15 cellular contexts compared by ENCODE assay signal in the genomic region with DNA sequence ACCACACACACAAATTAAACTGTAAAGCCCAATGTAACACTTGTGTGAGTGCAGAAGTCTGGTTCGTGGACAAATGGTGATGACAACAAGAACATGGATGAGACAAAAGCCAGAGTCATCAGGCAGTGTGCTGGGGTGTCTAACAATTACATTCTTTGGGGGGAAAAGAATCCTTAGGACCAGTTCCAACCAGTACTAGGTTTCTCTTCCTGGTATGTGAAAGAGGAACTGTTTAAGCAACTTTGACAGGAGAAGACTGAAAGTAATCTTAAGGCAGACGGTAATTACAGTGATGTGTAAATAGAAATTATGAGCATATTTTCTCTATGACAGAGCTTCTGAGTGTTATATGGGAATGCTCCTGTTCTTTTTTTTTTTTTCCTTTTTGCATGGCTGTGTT.
DNase-seq lines count a peak whose midpoint lies in the region; ATAC-seq, FAIRE-seq and TF ChIP-seq lines count a peak whose summit lies in the region.
"Had no signal": no experiment of that assay in that cellular context is flagged by ENCODE, and none has a peak within 500 bp of the region (broad histone marks: within the 10 kb centered on the region; RNA-seq: fewer than 3 reads in every experiment).

No MANE protein-coding gene starts in this region.

- H3K27ac Mint-ChIP-seq in activated naive CD8-positive, alpha-beta T cell treated with anti-CD3 and anti-CD28 coated beads, Interleukin-2, amount 50 U/mL, for 24 hours, result no peak overlapping the region
- H3K27ac Mint-ChIP-seq: activated CD4-positive, alpha-beta T cell treated with anti-CD3 and anti-CD28 coated beads, Interleukin-2, amount 10 ng/mL, durations not matched to agents 24 days and 14 days had no signal

- H3K9me3 Mint-ChIP-seq in activated naive CD8-positive, alpha-beta T cell treated with anti-CD3 and anti-CD28 coated beads, Interleukin-2, amount 50 U/mL, for 24 hours, result no peaks in the 10 kb centered on the region
- H3K9me3 Mint-ChIP-seq: activated CD4-positive, alpha-beta T cell treated with anti-CD3 and anti-CD28 coated beads, Interleukin-2, amount 10 ng/mL, durations not matched to agents 24 days and 14 days had no signal

- no peak overlapping the region for H3K4me3 ChIP-seq in pancreas
- H3K4me3 ChIP-seq: body of pancreas, HAP-1 had no signal

- no peaks in the 10 kb centered on the region for H3K9me3 ChIP-seq in pancreas
- H3K9me3 ChIP-seq: body of pancreas, HAP-1 had no signal

- H3K27me3 Mint-ChIP-seq in activated naive CD8-positive, alpha-beta T cell treated with anti-CD3 and anti-CD28 coated beads, Interleukin-2, amount 50 U/mL, for 24 hours, result no peaks in the 10 kb centered on the region
- H3K27me3 Mint-ChIP-seq: activated CD4-positive, alpha-beta T cell treated with anti-CD3 and anti-CD28 coated beads, Interleukin-2, amount 10 ng/mL, durations not matched to agents 24 days and 14 days had no signal

- H3K36me3 ChIP-seq in pancreas, result no peaks in the 10 kb centered on the region
- H3K36me3 ChIP-seq: HAP-1 had no signal

- peak in 2 of 4 donors; percentile 41 to 57 for ATAC-seq in pancreas
- ATAC-seq in activated naive CD8-positive, alpha-beta T cell treated with anti-CD3 and anti-CD28 coated beads, Interleukin-2, amount 50 U/mL, for 24 hours, result no peak
- ATAC-seq: body of pancreas had no signal

- no peaks in the 10 kb centered on the region for H3K4me1 Mint-ChIP-seq in activated naive CD8-positive, alpha-beta T cell treated with anti-CD3 and anti-CD28 coated beads, Interleukin-2, amount 50 U/mL, for 24 hours
- H3K4me1 Mint-ChIP-seq: activated CD4-positive, alpha-beta T cell treated with anti-CD3 and anti-CD28 coated beads, Interleukin-2, amount 10 ng/mL, durations not matched to agents 24 days and 14 days had no signal

- H3K4me1 ChIP-seq in pancreas, result no peaks in the 10 kb centered on the region
- H3K4me1 ChIP-seq: body of pancreas, HAP-1 had no signal

- peaks cover 4% of the 10 kb centered on the region for H3K36me3 Mint-ChIP-seq in activated naive CD8-positive, alpha-beta T cell treated with anti-CD3 and anti-CD28 coated beads, Interleukin-2, amount 50 U/mL, for 24 hours (ENCODE audit: low read depth)

- intact Hi-C loops in pancreas (cut with DNase I), result no loop called here

- H3K4me3 Mint-ChIP-seq in activated naive CD8-positive, alpha-beta T cell treated with anti-CD3 and anti-CD28 coated beads, Interleukin-2, amount 50 U/mL, for 24 hours, result no peak overlapping the region
- H3K4me3 Mint-ChIP-seq: activated CD4-positive, alpha-beta T cell treated with anti-CD3 and anti-CD28 coated beads, Interleukin-2, amount 10 ng/mL, durations not matched to agents 24 days and 14 days had no signal

- 39 to 52% methylated on average over 2 of the region's 2 CpGs for WGBS in pancreas, 2 donors

- DNase-seq in Daoy (ENCODE audit: low read depth), result peak; percentile 34
- peak; percentile 5 for DNase-seq in OCI-M1 (lab: John Stamatoyannopoulos, UW)
- peak; percentile 68 for DNase-seq in fibroblast of gingiva (ENCODE audit: low read depth)
- DNase-seq in pancreas, result no peak
- no peak for DNase-seq in NCI-H82 (lab: John Stamatoyannopoulos, UW)
- DNase-seq in activated CD8-positive, alpha-beta memory T cell treated with anti-CD3 and anti-CD28 coated beads for 24 hours, result no peak
- DNase-seq in NCI-H524 (lab: John Stamatoyannopoulos, UW), result no peak
- no peak for DNase-seq in activated naive CD8-positive, alpha-beta T cell treated with anti-CD3 and anti-CD28 coated beads, Interleukin-2, amount 50 U/mL, for 24 hours
- DNase-seq: activated CD4-positive, alpha-beta T cell treated with anti-CD3 and anti-CD28 coated beads, Interleukin-2, amount 10 ng/mL, durations not matched to agents 24 days and 14 days; body of pancreas; DMS153; NCI-H1417 treated with DMSO at 0.1 percent for 48 hours; NCI-H774 had no signal

- H3K27me3 ChIP-seq in pancreas, result peaks cover 0 to 10% (median 0%) of the 10 kb centered on the region in 4 donors
- H3K27me3 ChIP-seq: body of pancreas had no signal

- TF ChIP-seq CTCF in pancreas (IDR thresholded peaks at IDR 0.05), result no peak

- peak; percentile 71 for FAIRE-seq in pancreas (lab: Jason Lieb, UNC)
- FAIRE-seq: HTR-8/SVneo had no signal

- H3K27ac ChIP-seq in pancreas, result no peak overlapping the region
- H3K27ac ChIP-seq: body of pancreas had no signal

Comparison
In these comparisons a context has a peak if more than half of its experiments do, and no peak if none do; other contexts are left out.
1. DNase-seq: peak in Daoy (single experiment), OCI-M1 (single experiment) and fibroblast of gingiva (single experiment); none in pancreas (0 of 6), NCI-H82 (single experiment), activated CD8-positive, alpha-beta memory T cell treated with anti-CD3 and anti-CD28 coated beads for 24 hours (single experiment), NCI-H524 (0 of 2) and activated naive CD8-positive, alpha-beta T cell treated with anti-CD3 and anti-CD28 coated beads, Interleukin-2, amount 50 U/mL, for 24 hours (single experiment).